1 cellular context compared by ENCODE assay signal in the genomic region with DNA sequence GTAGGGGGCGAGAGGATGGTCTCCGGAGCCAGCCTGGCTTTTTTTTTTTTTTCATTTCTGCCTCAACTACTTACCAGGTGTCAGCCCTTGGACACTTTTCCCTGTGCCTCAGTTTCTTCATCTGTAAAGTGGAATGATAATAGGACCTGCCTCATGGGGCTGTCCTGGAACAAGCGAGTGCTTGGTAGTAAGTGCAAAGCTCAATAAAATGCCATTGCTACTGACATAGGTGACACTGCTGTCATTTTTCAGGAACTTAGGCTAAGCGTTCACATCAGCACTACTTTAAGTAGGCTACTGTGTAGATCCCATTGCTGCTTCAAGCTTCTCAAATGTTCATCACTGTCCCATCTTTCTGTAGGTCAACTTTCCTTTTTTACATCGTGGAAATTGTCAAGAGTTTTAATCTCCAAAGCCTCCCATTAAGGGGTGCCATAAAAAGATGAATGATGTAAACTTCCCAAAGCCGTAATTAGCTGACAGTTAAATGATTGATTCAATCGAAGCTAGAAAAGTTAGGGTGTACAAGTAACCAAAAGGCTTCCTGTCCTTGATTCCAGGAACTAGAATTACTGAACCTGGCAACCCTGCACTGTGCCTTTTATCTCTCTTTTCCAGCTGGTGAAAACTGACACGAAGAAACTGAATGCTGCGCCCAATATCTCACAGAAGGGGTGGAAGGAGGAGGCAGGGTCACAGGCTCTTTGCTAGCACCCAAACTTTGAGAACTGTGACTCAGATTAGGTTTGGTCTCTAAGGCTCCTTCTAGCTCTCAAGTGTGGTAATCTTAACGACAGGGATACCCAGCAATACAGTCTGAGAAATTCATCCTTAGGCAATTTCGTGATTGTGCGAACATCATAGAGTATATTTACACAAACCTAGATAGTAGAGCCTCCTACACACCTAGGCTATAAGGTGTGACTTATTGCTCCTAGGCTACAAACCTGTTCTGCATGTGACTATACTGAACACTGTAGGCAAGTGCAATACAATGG.
TF ChIP-seq lines count a peak whose summit lies in the region.

No MANE protein-coding gene starts in this region.

TF ChIP-seq in HepG2, 621 proteins besides CTCF, POLR2A, EP300 and RAD21 (continued from another document):
- no peak for TF ChIP-seq SMYD3 (CRISPR knock-in tag; IDR thresholded peaks at IDR 0.05)
- TF ChIP-seq, protein P1, sequence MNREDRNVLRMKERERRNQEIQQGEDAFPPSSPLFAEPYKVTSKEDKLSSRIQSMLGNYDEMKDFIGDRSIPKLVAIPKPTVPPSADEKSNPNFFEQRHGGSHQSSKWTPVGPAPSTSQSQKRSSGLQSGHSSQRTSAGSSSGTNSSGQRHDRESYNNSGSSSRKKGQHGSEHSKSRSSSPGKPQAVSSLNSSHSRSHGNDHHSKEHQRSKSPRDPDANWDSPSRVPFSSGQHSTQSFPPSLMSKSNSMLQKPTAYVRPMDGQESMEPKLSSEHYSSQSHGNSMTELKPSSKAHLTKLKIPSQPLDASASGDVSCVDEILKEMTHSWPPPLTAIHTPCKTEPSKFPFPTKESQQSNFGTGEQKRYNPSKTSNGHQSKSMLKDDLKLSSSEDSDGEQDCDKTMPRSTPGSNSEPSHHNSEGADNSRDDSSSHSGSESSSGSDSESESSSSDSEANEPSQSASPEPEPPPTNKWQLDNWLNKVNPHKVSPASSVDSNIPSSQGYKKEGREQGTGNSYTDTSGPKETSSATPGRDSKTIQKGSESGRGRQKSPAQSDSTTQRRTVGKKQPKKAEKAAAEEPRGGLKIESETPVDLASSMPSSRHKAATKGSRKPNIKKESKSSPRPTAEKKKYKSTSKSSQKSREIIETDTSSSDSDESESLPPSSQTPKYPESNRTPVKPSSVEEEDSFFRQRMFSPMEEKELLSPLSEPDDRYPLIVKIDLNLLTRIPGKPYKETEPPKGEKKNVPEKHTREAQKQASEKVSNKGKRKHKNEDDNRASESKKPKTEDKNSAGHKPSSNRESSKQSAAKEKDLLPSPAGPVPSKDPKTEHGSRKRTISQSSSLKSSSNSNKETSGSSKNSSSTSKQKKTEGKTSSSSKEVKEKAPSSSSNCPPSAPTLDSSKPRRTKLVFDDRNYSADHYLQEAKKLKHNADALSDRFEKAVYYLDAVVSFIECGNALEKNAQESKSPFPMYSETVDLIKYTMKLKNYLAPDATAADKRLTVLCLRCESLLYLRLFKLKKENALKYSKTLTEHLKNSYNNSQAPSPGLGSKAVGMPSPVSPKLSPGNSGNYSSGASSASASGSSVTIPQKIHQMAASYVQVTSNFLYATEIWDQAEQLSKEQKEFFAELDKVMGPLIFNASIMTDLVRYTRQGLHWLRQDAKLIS (CRISPR knock-in tag; IDR thresholded peaks at IDR 0.05): no peak
- TF ChIP-seq ZKSCAN1 (IDR thresholded peaks at IDR 0.05; ENCODE audit: low read length): no peak
- TF ChIP-seq ARID2 (CRISPR knock-in tag; IDR thresholded peaks at IDR 0.05; ENCODE audit: borderline replicate concordance): no peak
- TF ChIP-seq, protein P2, sequence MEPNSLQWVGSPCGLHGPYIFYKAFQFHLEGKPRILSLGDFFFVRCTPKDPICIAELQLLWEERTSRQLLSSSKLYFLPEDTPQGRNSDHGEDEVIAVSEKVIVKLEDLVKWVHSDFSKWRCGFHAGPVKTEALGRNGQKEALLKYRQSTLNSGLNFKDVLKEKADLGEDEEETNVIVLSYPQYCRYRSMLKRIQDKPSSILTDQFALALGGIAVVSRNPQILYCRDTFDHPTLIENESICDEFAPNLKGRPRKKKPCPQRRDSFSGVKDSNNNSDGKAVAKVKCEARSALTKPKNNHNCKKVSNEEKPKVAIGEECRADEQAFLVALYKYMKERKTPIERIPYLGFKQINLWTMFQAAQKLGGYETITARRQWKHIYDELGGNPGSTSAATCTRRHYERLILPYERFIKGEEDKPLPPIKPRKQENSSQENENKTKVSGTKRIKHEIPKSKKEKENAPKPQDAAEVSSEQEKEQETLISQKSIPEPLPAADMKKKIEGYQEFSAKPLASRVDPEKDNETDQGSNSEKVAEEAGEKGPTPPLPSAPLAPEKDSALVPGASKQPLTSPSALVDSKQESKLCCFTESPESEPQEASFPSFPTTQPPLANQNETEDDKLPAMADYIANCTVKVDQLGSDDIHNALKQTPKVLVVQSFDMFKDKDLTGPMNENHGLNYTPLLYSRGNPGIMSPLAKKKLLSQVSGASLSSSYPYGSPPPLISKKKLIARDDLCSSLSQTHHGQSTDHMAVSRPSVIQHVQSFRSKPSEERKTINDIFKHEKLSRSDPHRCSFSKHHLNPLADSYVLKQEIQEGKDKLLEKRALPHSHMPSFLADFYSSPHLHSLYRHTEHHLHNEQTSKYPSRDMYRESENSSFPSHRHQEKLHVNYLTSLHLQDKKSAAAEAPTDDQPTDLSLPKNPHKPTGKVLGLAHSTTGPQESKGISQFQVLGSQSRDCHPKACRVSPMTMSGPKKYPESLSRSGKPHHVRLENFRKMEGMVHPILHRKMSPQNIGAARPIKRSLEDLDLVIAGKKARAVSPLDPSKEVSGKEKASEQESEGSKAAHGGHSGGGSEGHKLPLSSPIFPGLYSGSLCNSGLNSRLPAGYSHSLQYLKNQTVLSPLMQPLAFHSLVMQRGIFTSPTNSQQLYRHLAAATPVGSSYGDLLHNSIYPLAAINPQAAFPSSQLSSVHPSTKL (CRISPR knock-in tag; IDR thresholded peaks at IDR 0.05): no peak
- TF ChIP-seq, protein P3, sequence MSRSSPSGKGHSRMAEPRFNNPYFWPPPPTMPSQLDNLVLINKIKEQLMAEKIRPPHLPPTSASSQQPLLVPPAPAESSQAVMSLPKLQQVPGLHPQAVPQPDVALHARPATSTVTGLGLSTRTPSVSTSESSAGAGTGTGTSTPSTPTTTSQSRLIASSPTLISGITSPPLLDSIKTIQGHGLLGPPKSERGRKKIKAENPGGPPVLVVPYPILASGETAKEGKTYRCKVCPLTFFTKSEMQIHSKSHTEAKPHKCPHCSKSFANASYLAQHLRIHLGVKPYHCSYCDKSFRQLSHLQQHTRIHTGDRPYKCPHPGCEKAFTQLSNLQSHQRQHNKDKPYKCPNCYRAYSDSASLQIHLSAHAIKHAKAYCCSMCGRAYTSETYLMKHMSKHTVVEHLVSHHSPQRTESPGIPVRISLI (CRISPR knock-in tag; IDR thresholded peaks at IDR 0.05; ENCODE audit: borderline replicate concordance): 0 out of 2 replicates have a peak, but pooled peaks have one; percentile 6
- TF ChIP-seq, protein P4, sequence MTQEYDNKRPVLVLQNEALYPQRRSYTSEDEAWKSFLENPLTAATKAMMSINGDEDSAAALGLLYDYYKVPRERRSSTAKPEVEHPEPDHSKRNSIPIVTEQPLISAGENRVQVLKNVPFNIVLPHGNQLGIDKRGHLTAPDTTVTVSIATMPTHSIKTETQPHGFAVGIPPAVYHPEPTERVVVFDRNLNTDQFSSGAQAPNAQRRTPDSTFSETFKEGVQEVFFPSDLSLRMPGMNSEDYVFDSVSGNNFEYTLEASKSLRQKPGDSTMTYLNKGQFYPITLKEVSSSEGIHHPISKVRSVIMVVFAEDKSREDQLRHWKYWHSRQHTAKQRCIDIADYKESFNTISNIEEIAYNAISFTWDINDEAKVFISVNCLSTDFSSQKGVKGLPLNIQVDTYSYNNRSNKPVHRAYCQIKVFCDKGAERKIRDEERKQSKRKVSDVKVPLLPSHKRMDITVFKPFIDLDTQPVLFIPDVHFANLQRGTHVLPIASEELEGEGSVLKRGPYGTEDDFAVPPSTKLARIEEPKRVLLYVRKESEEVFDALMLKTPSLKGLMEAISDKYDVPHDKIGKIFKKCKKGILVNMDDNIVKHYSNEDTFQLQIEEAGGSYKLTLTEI (CRISPR knock-in tag; conservative IDR thresholded peaks at IDR 0.05): no peak
- TF ChIP-seq ZFAT (CRISPR knock-in tag; conservative IDR thresholded peaks at IDR 0.05): no peak
- TF ChIP-seq ZBTB21 (CRISPR knock-in tag; IDR thresholded peaks at IDR 0.05): no peak
- no peak for TF ChIP-seq SMAD1 (CRISPR knock-in tag; IDR thresholded peaks at IDR 0.05; ENCODE audit: borderline replicate concordance, low read depth)
- no peak for TF ChIP-seq ZNF224 (CRISPR knock-in tag; IDR thresholded peaks at IDR 0.05)
- TF ChIP-seq, protein P5, sequence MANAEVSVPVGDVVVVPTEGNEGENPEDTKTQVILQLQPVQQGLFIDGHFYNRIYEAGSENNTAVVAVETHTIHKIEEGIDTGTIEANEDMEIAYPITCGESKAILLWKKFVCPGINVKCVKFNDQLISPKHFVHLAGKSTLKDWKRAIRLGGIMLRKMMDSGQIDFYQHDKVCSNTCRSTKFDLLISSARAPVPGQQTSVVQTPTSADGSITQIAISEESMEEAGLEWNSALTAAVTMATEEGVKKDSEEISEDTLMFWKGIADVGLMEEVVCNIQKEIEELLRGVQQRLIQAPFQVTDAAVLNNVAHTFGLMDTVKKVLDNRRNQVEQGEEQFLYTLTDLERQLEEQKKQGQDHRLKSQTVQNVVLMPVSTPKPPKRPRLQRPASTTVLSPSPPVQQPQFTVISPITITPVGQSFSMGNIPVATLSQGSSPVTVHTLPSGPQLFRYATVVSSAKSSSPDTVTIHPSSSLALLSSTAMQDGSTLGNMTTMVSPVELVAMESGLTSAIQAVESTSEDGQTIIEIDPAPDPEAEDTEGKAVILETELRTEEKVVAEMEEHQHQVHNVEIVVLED (CRISPR knock-in tag; IDR thresholded peaks at IDR 0.05; ENCODE audit: borderline replicate concordance): 0 out of 2 replicates have a peak, but pooled peaks have one; percentile 4
- no peak for TF ChIP-seq SRSF4 (IDR thresholded peaks at IDR 0.05; ENCODE audit: low read depth, low read length, poor library complexity, severe bottlenecking)
- TF ChIP-seq ARNT2 (CRISPR knock-in tag; IDR thresholded peaks at IDR 0.05; ENCODE audit: low read depth): 0 out of 2 replicates have a peak, but pooled peaks have one; percentile 1
- peak; percentile 12; the same call in 1 of the 2 replicates for TF ChIP-seq NR2F6 (IDR thresholded peaks at IDR 0.05)
- TF ChIP-seq NR2F6 (CRISPR knock-in tag; IDR thresholded peaks at IDR 0.05): no peak
- TF ChIP-seq, protein P6, sequence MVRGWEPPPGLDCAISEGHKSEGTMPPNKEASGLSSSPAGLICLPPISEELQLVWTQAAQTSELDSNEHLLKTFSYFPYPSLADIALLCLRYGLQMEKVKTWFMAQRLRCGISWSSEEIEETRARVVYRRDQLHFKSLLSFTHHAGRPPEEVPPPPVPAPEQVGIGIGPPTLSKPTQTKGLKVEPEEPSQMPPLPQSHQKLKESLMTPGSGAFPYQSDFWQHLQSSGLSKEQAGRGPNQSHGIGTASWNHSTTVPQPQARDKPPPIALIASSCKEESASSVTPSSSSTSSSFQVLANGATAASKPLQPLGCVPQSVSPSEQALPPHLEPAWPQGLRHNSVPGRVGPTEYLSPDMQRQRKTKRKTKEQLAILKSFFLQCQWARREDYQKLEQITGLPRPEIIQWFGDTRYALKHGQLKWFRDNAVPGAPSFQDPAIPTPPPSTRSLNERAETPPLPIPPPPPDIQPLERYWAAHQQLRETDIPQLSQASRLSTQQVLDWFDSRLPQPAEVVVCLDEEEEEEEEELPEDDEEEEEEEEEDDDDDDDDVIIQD (CRISPR knock-in tag; IDR thresholded peaks at IDR 0.05; ENCODE audit: low read depth): 0 out of 2 replicates have a peak, but pooled peaks have one; percentile 2
- no peak for TF ChIP-seq EED (CRISPR knock-in tag; IDR thresholded peaks at IDR 0.05)
- 0 out of 2 replicates have a peak, but pooled peaks have one; percentile 5 for TF ChIP-seq HNF4A (CRISPR knock-in tag; IDR thresholded peaks at IDR 0.05)
- no peak for TF ChIP-seq POGZ (CRISPR knock-in tag; IDR thresholded peaks at IDR 0.05)
- TF ChIP-seq ZNF776 (CRISPR knock-in tag; IDR thresholded peaks at IDR 0.05): no peak
- peak; percentile 3; the same call in 1 of the 2 replicates for TF ChIP-seq ZNF614 (CRISPR knock-in tag; IDR thresholded peaks at IDR 0.05; ENCODE audit: borderline replicate concordance)
- TF ChIP-seq MXI1 (IDR thresholded peaks at IDR 0.05; ENCODE audit: borderline replicate concordance, low read depth, low read length): no peak
- TF ChIP-seq BRCA1 (CRISPR knock-in tag; IDR thresholded peaks at IDR 0.05): no peak
- no peak for TF ChIP-seq ZNF572 (CRISPR knock-in tag; IDR thresholded peaks at IDR 0.05)
- peak; percentile 89 for TF ChIP-seq ZNF629 (CRISPR knock-in tag; conservative IDR thresholded peaks at IDR 0.05)
- TF ChIP-seq NR2C2 (CRISPR knock-in tag; IDR thresholded peaks at IDR 0.05; ENCODE audit: borderline replicate concordance): 0 out of 2 replicates have a peak, but pooled peaks have one; percentile 4
- no peak for TF ChIP-seq ZNF713 (CRISPR knock-in tag; IDR thresholded peaks at IDR 0.05)
- TF ChIP-seq KAT8 (CRISPR knock-in tag; IDR thresholded peaks at IDR 0.05): 0 out of 2 replicates have a peak, but pooled peaks have one; percentile 8
- TF ChIP-seq, protein P7, sequence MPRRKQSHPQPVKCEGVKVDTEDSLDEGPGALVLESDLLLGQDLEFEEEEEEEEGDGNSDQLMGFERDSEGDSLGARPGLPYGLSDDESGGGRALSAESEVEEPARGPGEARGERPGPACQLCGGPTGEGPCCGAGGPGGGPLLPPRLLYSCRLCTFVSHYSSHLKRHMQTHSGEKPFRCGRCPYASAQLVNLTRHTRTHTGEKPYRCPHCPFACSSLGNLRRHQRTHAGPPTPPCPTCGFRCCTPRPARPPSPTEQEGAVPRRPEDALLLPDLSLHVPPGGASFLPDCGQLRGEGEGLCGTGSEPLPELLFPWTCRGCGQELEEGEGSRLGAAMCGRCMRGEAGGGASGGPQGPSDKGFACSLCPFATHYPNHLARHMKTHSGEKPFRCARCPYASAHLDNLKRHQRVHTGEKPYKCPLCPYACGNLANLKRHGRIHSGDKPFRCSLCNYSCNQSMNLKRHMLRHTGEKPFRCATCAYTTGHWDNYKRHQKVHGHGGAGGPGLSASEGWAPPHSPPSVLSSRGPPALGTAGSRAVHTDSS (CRISPR knock-in tag; conservative IDR thresholded peaks at IDR 0.05): no peak
- TF ChIP-seq NFE2L1 (CRISPR knock-in tag; IDR thresholded peaks at IDR 0.05; ENCODE audit: borderline replicate concordance): no peak
- no peak for TF ChIP-seq FOXM1 (CRISPR knock-in tag; IDR thresholded peaks at IDR 0.05)
- no peak for TF ChIP-seq PHF20 (CRISPR knock-in tag; IDR thresholded peaks at IDR 0.05)
TF ChIP-seq in HepG2: peak in this region for 12.
